21 cellular contexts compared by ENCODE assay signal in genomic region chr2:7444614-7445013, GRCh38.
DNase-seq lines count a peak whose midpoint lies in the region; ATAC-seq and TF ChIP-seq lines count a peak whose summit lies in the region.
"Had no signal": no experiment of that assay in that cellular context is flagged by ENCODE, and none has a peak within 500 bp of the region (broad histone marks: within the 10 kb centered on the region; RNA-seq: fewer than 3 reads in every experiment).

No MANE protein-coding gene starts in this region.

- CTCF ChIA-PET in activated CD8-positive, alpha-beta memory T cell treated with anti-CD3 and anti-CD28 coated beads, Interleukin-2, amount 10 ng/mL, durations not matched to agents 7 days and 5 days (lab: Charles Lee) = no interaction called here
- CTCF ChIA-PET in CD8-positive, alpha-beta T cell (lab: Charles Lee) = interaction anchor here (2.1 to 5.6 kb wide), 3 partner anchors 11 to 122 kb away, joined by 5 to 31 read pairs (median 8); no protein-coding TSS in a partner anchor
- CTCF ChIA-PET in activated CD8-positive, alpha-beta T cell treated with anti-CD3 and anti-CD28 coated beads for 36 hours (lab: Charles Lee) = interaction anchor here (0.6 to 1.6 kb wide), 6 partner anchors 11 to 281 kb away, joined by 3 to 5 read pairs (median 3); no protein-coding TSS in a partner anchor

- H3K4me3 Mint-ChIP-seq in activated CD8-positive, alpha-beta memory T cell treated with anti-CD3 and anti-CD28 coated beads, Interleukin-2, amount 10 ng/mL, durations not matched to agents 7 days and 5 days = no peak overlapping the region
- no peak overlapping the region for H3K4me3 Mint-ChIP-seq in CD8-positive, alpha-beta T cell
- no peak overlapping the region for H3K4me3 Mint-ChIP-seq in activated CD8-positive, alpha-beta T cell treated with anti-CD3 and anti-CD28 coated beads for 36 hours
- peak overlapping the region; percentile 12 for H3K4me3 Mint-ChIP-seq in central memory CD8-positive, alpha-beta T cell

- no peak for DNase-seq in activated CD8-positive, alpha-beta memory T cell treated with anti-CD3 and anti-CD28 coated beads, Interleukin-2, amount 10 ng/mL, durations not matched to agents 7 days and 5 days
- DNase-seq in activated CD8-positive, alpha-beta memory T cell treated with anti-CD3 and anti-CD28 coated beads for 24 hours = no peak
- DNase-seq in CD8-positive, alpha-beta T cell = no peak
- no peak for DNase-seq in activated CD8-positive, alpha-beta T cell treated with anti-CD3 and anti-CD28 coated beads for 36 hours
- DNase-seq in central memory CD8-positive, alpha-beta T cell (ENCODE audit: low spot score in 2 of 2) = no peak
- DNase-seq in germinal center (ENCODE audit: low spot score) = no peak
- DNase-seq in NCI-H2196 (lab: John Stamatoyannopoulos, UW; ENCODE audit: unreplicated experiment) = no peak
- no peak for DNase-seq in DMS53 (lab: John Stamatoyannopoulos, UW)
- DNase-seq: DMS79, GM23248, NCI-H1417, NCI-H187, NCI-H2107, NCI-H226, NCI-H524, NCI-H82, RPMI8226 had no signal

- H3K36me3 ChIP-seq in CD8-positive, alpha-beta T cell (ENCODE audit: insufficient read depth, low read length) = no peaks in the 10 kb centered on the region
- H3K36me3 ChIP-seq: BLaER1, HAP-1 had no signal

- H3K9me3 ChIP-seq in CD8-positive, alpha-beta T cell (ENCODE audit: low read length) = no peaks in the 10 kb centered on the region
- H3K9me3 ChIP-seq: A549, BLaER1, HAP-1 had no signal

- no peaks in the 10 kb centered on the region for H3K27me3 ChIP-seq in CD8-positive, alpha-beta T cell (ENCODE audit: insufficient read depth, low read length)
- H3K27me3 ChIP-seq: BLaER1 had no signal

- ATAC-seq in activated CD8-positive, alpha-beta memory T cell treated with anti-CD3 and anti-CD28 coated beads, Interleukin-2, amount 10 ng/mL, durations not matched to agents 7 days and 5 days = peak; percentile 53
- ATAC-seq in CD8-positive, alpha-beta T cell = peak; percentile 38
- peak; percentile 69 for ATAC-seq in activated CD8-positive, alpha-beta T cell treated with anti-CD3 and anti-CD28 coated beads for 36 hours
- ATAC-seq in central memory CD8-positive, alpha-beta T cell (replicated peaks; ENCODE audit: extremely low read depth, poor library complexity, severe bottlenecking) = no peak
- ATAC-seq: A549 had no signal

- H3K4me1 Mint-ChIP-seq in activated CD8-positive, alpha-beta memory T cell treated with anti-CD3 and anti-CD28 coated beads, Interleukin-2, amount 10 ng/mL, durations not matched to agents 7 days and 5 days = peaks cover 76% of the 10 kb centered on the region
- H3K4me1 Mint-ChIP-seq in CD8-positive, alpha-beta T cell (ENCODE audit: low read depth) = peaks cover 79% of the 10 kb centered on the region
- peaks cover 71% of the 10 kb centered on the region for H3K4me1 Mint-ChIP-seq in activated CD8-positive, alpha-beta T cell treated with anti-CD3 and anti-CD28 coated beads for 36 hours (ENCODE audit: low read depth)
- H3K4me1 Mint-ChIP-seq in central memory CD8-positive, alpha-beta T cell = peaks cover 46% of the 10 kb centered on the region

- no peak for TF ChIP-seq CTCF in CD8-positive, alpha-beta T cell (IDR thresholded peaks at IDR 0.05)
- TF ChIP-seq CTCF in activated CD8-positive, alpha-beta T cell treated with anti-CD3 and anti-CD28 coated beads for 36 hours (IDR thresholded peaks at IDR 0.05) = no peak

- peaks cover 8% of the 10 kb centered on the region for H3K9me3 Mint-ChIP-seq in activated CD8-positive, alpha-beta memory T cell treated with anti-CD3 and anti-CD28 coated beads, Interleukin-2, amount 10 ng/mL, durations not matched to agents 7 days and 5 days (ENCODE audit: low read depth)
- H3K9me3 Mint-ChIP-seq in CD8-positive, alpha-beta T cell = peaks cover 13% of the 10 kb centered on the region
- peaks cover 39% of the 10 kb centered on the region for H3K9me3 Mint-ChIP-seq in activated CD8-positive, alpha-beta T cell treated with anti-CD3 and anti-CD28 coated beads for 36 hours
- H3K9me3 Mint-ChIP-seq in central memory CD8-positive, alpha-beta T cell = no peaks in the 10 kb centered on the region

- H3K27ac Mint-ChIP-seq in activated CD8-positive, alpha-beta memory T cell treated with anti-CD3 and anti-CD28 coated beads, Interleukin-2, amount 10 ng/mL, durations not matched to agents 7 days and 5 days = peak overlapping the region; percentile 82
- peak overlapping the region; percentile 27 for H3K27ac Mint-ChIP-seq in CD8-positive, alpha-beta T cell
- H3K27ac Mint-ChIP-seq in activated CD8-positive, alpha-beta T cell treated with anti-CD3 and anti-CD28 coated beads for 36 hours = peak overlapping the region; percentile 91
- no peak overlapping the region for H3K27ac Mint-ChIP-seq in central memory CD8-positive, alpha-beta T cell (ENCODE audit: low read depth)

- peaks cover 28% of the 10 kb centered on the region for H3K4me1 ChIP-seq in CD8-positive, alpha-beta T cell (ENCODE audit: insufficient read depth, low read length)
- H3K4me1 ChIP-seq: A549, BLaER1, HAP-1 had no signal

- H3K27ac ChIP-seq in CD8-positive, alpha-beta T cell (ENCODE audit: low read depth, low read length) = no peak overlapping the region
- H3K27ac ChIP-seq: A549, BLaER1, GM23248, KMS-11 had no signal

- H3K27me3 Mint-ChIP-seq in activated CD8-positive, alpha-beta memory T cell treated with anti-CD3 and anti-CD28 coated beads, Interleukin-2, amount 10 ng/mL, durations not matched to agents 7 days and 5 days = no peaks in the 10 kb centered on the region
- H3K27me3 Mint-ChIP-seq in CD8-positive, alpha-beta T cell (ENCODE audit: low read depth) = no peaks in the 10 kb centered on the region
- no peaks in the 10 kb centered on the region for H3K27me3 Mint-ChIP-seq in activated CD8-positive, alpha-beta T cell treated with anti-CD3 and anti-CD28 coated beads for 36 hours
- no peaks in the 10 kb centered on the region for H3K27me3 Mint-ChIP-seq in central memory CD8-positive, alpha-beta T cell

- intact Hi-C loops in CD8-positive, alpha-beta T cell (cut with DNase I, micrococcal nuclease) = loop anchor here in 1 of 2 experiments (5.0 kb wide), 1 partner anchor 123 kb away; no protein-coding TSS in a partner anchor
- intact Hi-C loops in activated CD8-positive, alpha-beta T cell treated with anti-CD3 and anti-CD28 coated beads for 36 hours (cut with micrococcal nuclease) = no loop called here

- POLR2A ChIA-PET in CD8-positive, alpha-beta T cell (lab: Charles Lee) = interaction anchor here (1.0 to 1.7 kb wide), 2 partner anchors 11 to 13 kb away, joined by 3 to 5 read pairs; no protein-coding TSS in a partner anchor
- POLR2A ChIA-PET in activated CD8-positive, alpha-beta T cell treated with anti-CD3 and anti-CD28 coated beads for 36 hours (lab: Charles Lee) = interaction anchor here (0.7 to 11.0 kb wide), 11 partner anchors 10 to 286 kb away, joined by 3 to 70 read pairs (median 3); no protein-coding TSS in a partner anchor

- H3K36me3 Mint-ChIP-seq in activated CD8-positive, alpha-beta memory T cell treated with anti-CD3 and anti-CD28 coated beads, Interleukin-2, amount 10 ng/mL, durations not matched to agents 7 days and 5 days = peaks cover 45% of the 10 kb centered on the region
- H3K36me3 Mint-ChIP-seq in CD8-positive, alpha-beta T cell = peaks cover 9% of the 10 kb centered on the region
- peaks cover 83% of the 10 kb centered on the region for H3K36me3 Mint-ChIP-seq in activated CD8-positive, alpha-beta T cell treated with anti-CD3 and anti-CD28 coated beads for 36 hours (ENCODE audit: low read depth)
- no peaks in the 10 kb centered on the region for H3K36me3 Mint-ChIP-seq in central memory CD8-positive, alpha-beta T cell (ENCODE audit: insufficient read depth)

- H3K4me3 ChIP-seq in CD8-positive, alpha-beta T cell (ENCODE audit: low read depth, low read length) = no peak overlapping the region
- H3K4me3 ChIP-seq: A549, BLaER1, GM23248, HAP-1 had no signal
